ENCODE assay signal across 15 cellular contexts in the genomic region with DNA sequence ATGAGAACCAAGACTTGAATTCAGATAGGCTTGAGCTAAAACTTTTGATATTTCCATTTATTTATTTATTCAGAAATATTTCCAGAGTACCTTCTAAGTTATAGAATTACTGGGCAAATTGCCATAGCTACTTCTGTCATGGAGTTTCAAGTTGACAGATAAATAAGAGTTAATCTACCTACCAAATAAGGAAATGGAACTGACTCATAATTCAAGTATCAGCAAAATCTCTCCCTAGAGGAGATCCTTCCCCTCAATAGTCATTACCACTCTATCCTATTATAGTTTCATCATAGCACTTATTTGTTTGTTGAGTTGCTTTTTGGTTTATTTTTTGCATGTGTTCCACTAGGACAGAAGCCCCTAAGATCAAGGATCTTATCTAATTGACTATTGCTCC. TPM values are rescaled to one million over a fixed set of nuclear protein-coding genes. Genes with fewer than 3 reads are reported as not detected.
DNase-seq lines count a peak whose midpoint lies in the region; ATAC-seq and TF ChIP-seq lines count a peak whose summit lies in the region.
"Had no signal": no experiment of that assay in that cellular context is flagged by ENCODE, and none has a peak within 500 bp of the region (broad histone marks: within the 10 kb centered on the region; RNA-seq: fewer than 3 reads in every experiment).

No MANE protein-coding gene starts in this region.

- no peak overlapping the region for H3K4me3 Mint-ChIP-seq in stimulated activated naive B cell treated with anti-CD40 and anti-IgM and Interleukin-4, amounts not matched to agents 10 μg/mL and 1 μg/mL and 100 μg/mL, for 72 hours
- no peak overlapping the region for H3K4me3 Mint-ChIP-seq in WTC11

- TF ChIP-seq CTCF in WTC11 (IDR thresholded peaks at IDR 0.05): no peak

- H3K27ac Mint-ChIP-seq in stimulated activated naive B cell treated with anti-CD40 and anti-IgM and Interleukin-4, amounts not matched to agents 10 μg/mL and 1 μg/mL and 100 μg/mL, for 72 hours: no peak overlapping the region
- no peak overlapping the region for H3K27ac Mint-ChIP-seq in WTC11

- H3K9me3 Mint-ChIP-seq in stimulated activated naive B cell treated with anti-CD40 and anti-IgM and Interleukin-4, amounts not matched to agents 10 μg/mL and 1 μg/mL and 100 μg/mL, for 72 hours: no peaks in the 10 kb centered on the region
- no peaks in the 10 kb centered on the region for H3K9me3 Mint-ChIP-seq in WTC11

- H3K36me3 Mint-ChIP-seq in stimulated activated naive B cell treated with anti-CD40 and anti-IgM and Interleukin-4, amounts not matched to agents 10 μg/mL and 1 μg/mL and 100 μg/mL, for 72 hours: no peaks in the 10 kb centered on the region
- H3K36me3 Mint-ChIP-seq in WTC11: no peaks in the 10 kb centered on the region

- H3K27me3 Mint-ChIP-seq in stimulated activated naive B cell treated with anti-CD40 and anti-IgM and Interleukin-4, amounts not matched to agents 10 μg/mL and 1 μg/mL and 100 μg/mL, for 72 hours: peaks cover 0 to 9% of the 10 kb centered on the region in 2 donors
- no peaks in the 10 kb centered on the region for H3K27me3 Mint-ChIP-seq in WTC11 (ENCODE audit: low read depth)

- POLR2A ChIA-PET in WTC11 (lab: Charles Lee): no interaction called here

- intact Hi-C loops in posterior vena cava (cut with DNase I): loop anchor here in 1 of 2 donors (5.0 kb wide), 2 partner anchors 354 to 746 kb away; no protein-coding TSS in a partner anchor

- H3K4me1 Mint-ChIP-seq in stimulated activated naive B cell treated with anti-CD40 and anti-IgM and Interleukin-4, amounts not matched to agents 10 μg/mL and 1 μg/mL and 100 μg/mL, for 72 hours: peaks cover 7 to 19% of the 10 kb centered on the region in 2 donors
- peaks cover 20% of the 10 kb centered on the region for H3K4me1 Mint-ChIP-seq in WTC11

- ATAC-seq in HG02759 (IDR thresholded peaks at IDR 0.05; ENCODE audit: unreplicated experiment) (peak; percentile 74), WTC11 (no peak), GM21737 (IDR thresholded peaks at IDR 0.05; ENCODE audit: unreplicated experiment) (no peak)
- ATAC-seq in stimulated activated naive B cell treated with anti-CD40 and anti-IgM and Interleukin-4, amounts not matched to agents 10 μg/mL and 1 μg/mL and 100 μg/mL, for 72 hours (replicated peaks): peak; percentile 94 to 99
- ATAC-seq: gastrocnemius medialis had no signal

- DNase-seq in NCI-H446 treated with DMSO at 0.1 percent for 48 hours (lab: John Stamatoyannopoulos, UW) (peak; percentile 26), NCI-H446 (lab: John Stamatoyannopoulos, UW) (no peak), HT1080 (ENCODE audit: low read depth) (peak; percentile 40), WTC11 (ENCODE audit: low spot score) (no peak), posterior vena cava (ENCODE audit: low spot score) (no peak)
- no peak for DNase-seq in stimulated activated naive B cell treated with anti-CD40 and anti-IgM and Interleukin-4, amounts not matched to agents 10 μg/mL and 1 μg/mL and 100 μg/mL, for 72 hours
- DNase-seq: 8988T; activated CD8-positive, alpha-beta memory T cell treated with anti-CD3 and anti-CD28 coated beads, Interleukin-2, amount 50 U/mL, for 4 hours; gastrocnemius medialis; NCI-H2081 treated with DMSO at 0.1 percent for 48 hours; nucleus accumbens; stimulated activated naive CD4-positive, alpha-beta T cell; T1000 had no signal

- CTCF ChIA-PET in WTC11 (lab: Charles Lee): interaction anchor here (1.0 kb wide), 1 partner anchor 215 kb away, joined by 3 read pairs; no protein-coding TSS in a partner anchor

TF ChIP-seq in WTC11, 78 proteins besides CTCF, POLR2A, EP300 and RAD21:
- no peak for TF ChIP-seq SMAD3 (CRISPR knock-in tag; IDR thresholded peaks at IDR 0.05; ENCODE audit: borderline replicate concordance)
- no peak for TF ChIP-seq GRHL2 (CRISPR knock-in tag; IDR thresholded peaks at IDR 0.05; ENCODE audit: insufficient replicate concordance, severe bottlenecking)
- TF ChIP-seq FOXK1 (CRISPR knock-in tag; IDR thresholded peaks at IDR 0.05): no peak

RNA-seq across cellular contexts. Expression of gene CCSER1, which starts 48.8 kb away (rescaled TPM):
- total RNA-seq in HT1080 (2014; rRNA removed; shearing (Covaris generic)): 0.16 TPM in 1 of 2 replicates, not detected in the other
- not detected in 2 replicates for polyA plus RNA-seq in HT1080 (2015; cell fraction: cytosol; rRNA removed)
- not detected in 2 replicates for polyA plus RNA-seq in HT1080 (2015; cell fraction: nucleus; rRNA removed)
- total RNA-seq in WTC11 (2021) (0.71 to 1.1 TPM (median 0.87 TPM) in 3 replicates), posterior vena cava (1 to 10 TPM; 1.8 to 7.0 TPM)

Comparison
In these comparisons a context has a peak if more than half of its experiments do, and no peak if none do; other contexts are left out.
1. DNase-seq: peak in NCI-H446 treated with DMSO at 0.1 percent for 48 hours (single experiment) and HT1080 (single experiment); none in NCI-H446 (0 of 2), stimulated activated naive B cell treated with anti-CD40 and anti-IgM and Interleukin-4, amounts not matched to agents 10 μg/mL and 1 μg/mL and 100 μg/mL, for 72 hours (single experiment), WTC11 (single experiment) and posterior vena cava (single experiment).
2. ATAC-seq: peak in HG02759 (single experiment) and stimulated activated naive B cell treated with anti-CD40 and anti-IgM and Interleukin-4, amounts not matched to agents 10 μg/mL and 1 μg/mL and 100 μg/mL, for 72 hours (2 of 2); none in WTC11 (single experiment) and GM21737 (single experiment).